ENCODE assay signal across 31 cellular contexts in the genomic region with DNA sequence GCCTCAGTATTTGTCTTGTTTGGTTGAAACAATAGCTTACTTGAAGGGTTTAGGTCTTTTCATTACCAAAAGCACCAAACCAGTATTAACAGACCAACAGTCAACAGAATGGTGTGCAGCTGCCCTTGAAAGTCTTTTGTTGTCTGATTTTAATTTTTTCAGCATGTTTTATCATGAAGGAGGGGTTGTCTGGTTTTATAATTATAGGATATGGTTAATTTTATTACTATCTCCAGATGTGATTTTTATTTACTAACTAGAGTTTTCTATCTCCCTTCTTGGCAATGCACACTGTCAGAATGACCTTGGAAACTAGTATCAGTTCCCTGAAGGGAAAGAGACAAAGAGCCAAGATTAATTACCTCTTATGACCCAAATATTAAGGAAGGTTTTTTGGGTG. TPM values are rescaled to one million over a fixed set of nuclear protein-coding genes. Genes with fewer than 3 reads are reported as not detected.
"Had no signal": no experiment of that assay in that cellular context is flagged by ENCODE, and none has a peak within 500 bp of the region (broad histone marks: within the 10 kb centered on the region; RNA-seq: fewer than 3 reads in every experiment).

No MANE protein-coding gene starts in this region.

- H3K4me3 Mint-ChIP-seq: activated CD4-positive, alpha-beta memory T cell treated with anti-CD3 and anti-CD28 coated beads, Interleukin-2, amount 10 ng/mL, durations not matched to agents 7 days and 5 days; activated naive CD4-positive, alpha-beta T cell treated with anti-CD3 and anti-CD28 coated beads for 36 hours; activated naive CD8-positive, alpha-beta T cell; brain; T-cell had no signal

- H3K4me3 ChIP-seq: Peyer's patch, SJSA1 had no signal

- ATAC-seq: activated T-helper 17 cell treated with anti-CD3 and anti-CD28 coated beads, Interleukin-2, amount 50 U/mL, for 72 hours had no signal

- H3K4me1 ChIP-seq: Peyer's patch, SJSA1 had no signal

- H3K27ac ChIP-seq: Peyer's patch, RWPE1, SJSA1, VCaP had no signal

- FAIRE-seq: astrocyte had no signal

- H3K27ac Mint-ChIP-seq: activated naive CD4-positive, alpha-beta T cell treated with anti-CD3 and anti-CD28 coated beads for 36 hours; activated naive CD8-positive, alpha-beta T cell; activated T-helper 17 cell treated with anti-CD3 and anti-CD28 coated beads, Interleukin-2, amount 50 U/mL, for 72 hours; brain had no signal

- H3K36me3 ChIP-seq: Peyer's patch, SJSA1 had no signal

- H3K27me3 ChIP-seq: Peyer's patch, SJSA1 had no signal

- H3K36me3 Mint-ChIP-seq: brain had no signal

- DNase-seq: activated CD4-positive, alpha-beta T cell treated with anti-CD3 and anti-CD28 coated beads, Interleukin-2, amount 50 U/mL, for 1 hour; activated CD4-positive, CD25-positive, alpha-beta regulatory T cell; activated gamma-delta T cell; activated naive CD4-positive, alpha-beta T cell treated with anti-CD3 and anti-CD28 coated beads for 36 hours; activated T-cell treated with anti-CD3 and anti-CD28 coated beads for 4 hours; activated T-cell treated with anti-CD3 and anti-CD28 coated beads, Interleukin-2, amount 50 U/mL, for 48 hours; amygdala; cerebellar nuclear complex; MM.1S; NCI-H1105; NCI-H146; NCI-H187 treated with DMSO at 0.1 percent for 48 hours; NCI-H2081 treated with DMSO at 0.1 percent for 48 hours; NCI-H2227 treated with DMSO at 0.1 percent for 48 hours; NCI-H446 treated with DMSO at 0.1 percent for 48 hours; NCI-H526; NCI-H82; NK-92 treated with Interleukin-12 subunit alpha and Interleukin-12 subunit beta, amount 100 ng/mL, for 24 hours; Right ventricle myocardium superior had no signal

- H3K9me3 ChIP-seq: Peyer's patch, SJSA1 had no signal

- H3K4me1 Mint-ChIP-seq: brain had no signal

- H3K27me3 Mint-ChIP-seq: activated CD4-positive, alpha-beta memory T cell treated with anti-CD3 and anti-CD28 coated beads, Interleukin-2, amount 10 ng/mL, durations not matched to agents 7 days and 5 days; activated naive CD8-positive, alpha-beta T cell; activated T-helper 17 cell treated with anti-CD3 and anti-CD28 coated beads, Interleukin-2, amount 50 U/mL, for 72 hours; T-cell had no signal

RNA-seq across cellular contexts. Expression of a gene that starts 9.2 kb away (rescaled TPM):
- total RNA-seq: activated CD4-positive, alpha-beta memory T cell treated with anti-CD3 and anti-CD28 coated beads, Interleukin-2, amount 10 ng/mL, durations not matched to agents 7 days and 5 days; activated CD8-positive, alpha-beta memory T cell treated with anti-CD3 and anti-CD28 coated beads for 36 hours; activated naive CD4-positive, alpha-beta T cell treated with anti-CD3 and anti-CD28 coated beads for 36 hours; activated T-helper 17 cell treated with anti-CD3 and anti-CD28 coated beads, Interleukin-2, amount 50 U/mL, for 72 hours; astrocyte; Peyer's patch; Right ventricle myocardium superior; SJSA1; T-cell; T-helper 2 cell treated with Interferon-gamma antibody and Interleukin-4, amounts not matched to agents 100 ng/mL and 5 ng/mL, for 36 hours had no signal
